Comparison of ENCODE assay signal across 7 cellular contexts in the genomic region with DNA sequence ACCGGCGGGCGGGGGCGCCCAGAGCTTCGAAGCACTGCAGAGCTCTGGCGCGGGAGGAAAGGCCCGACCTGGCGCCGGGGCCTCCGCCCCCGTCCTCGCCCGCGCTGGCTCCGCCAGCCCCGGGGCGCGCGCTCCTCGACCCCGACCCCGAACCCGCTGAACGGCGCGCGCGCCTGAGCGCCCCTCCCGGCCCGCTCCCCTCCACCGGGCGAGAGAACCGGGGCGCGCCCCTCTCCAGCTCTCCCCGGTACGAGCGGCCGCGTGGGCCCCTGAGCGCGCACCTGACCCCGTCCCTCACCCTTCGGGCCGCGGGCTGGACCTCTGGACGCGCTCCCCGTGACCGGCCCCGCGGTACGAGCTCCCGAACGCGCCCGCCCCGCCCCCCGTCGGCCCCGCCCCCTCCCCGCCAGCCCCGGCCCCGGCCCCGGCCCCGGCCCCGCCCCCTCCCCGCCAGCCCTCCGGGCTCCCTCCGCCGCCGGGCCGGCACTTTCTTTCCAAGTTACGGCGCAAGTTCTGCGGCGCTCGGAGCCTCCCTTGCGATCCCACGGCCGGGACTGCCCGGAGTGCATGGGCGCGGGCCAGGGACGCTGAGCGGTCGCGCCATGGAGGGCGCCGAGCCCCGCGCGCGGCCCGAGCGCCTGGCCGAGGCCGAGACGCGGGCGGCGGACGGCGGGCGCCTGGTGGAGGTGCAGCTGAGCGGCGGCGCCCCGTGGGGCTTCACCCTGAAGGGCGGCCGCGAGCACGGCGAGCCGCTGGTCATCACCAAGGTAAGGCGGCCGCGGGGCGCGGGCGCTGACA. TPM values are rescaled to one million over a fixed set of nuclear protein-coding genes. Genes with fewer than 3 reads are reported as not detected.
DNase-seq lines count a peak whose midpoint lies in the region; ATAC-seq and TF ChIP-seq lines count a peak whose summit lies in the region.

A gene with protein sequence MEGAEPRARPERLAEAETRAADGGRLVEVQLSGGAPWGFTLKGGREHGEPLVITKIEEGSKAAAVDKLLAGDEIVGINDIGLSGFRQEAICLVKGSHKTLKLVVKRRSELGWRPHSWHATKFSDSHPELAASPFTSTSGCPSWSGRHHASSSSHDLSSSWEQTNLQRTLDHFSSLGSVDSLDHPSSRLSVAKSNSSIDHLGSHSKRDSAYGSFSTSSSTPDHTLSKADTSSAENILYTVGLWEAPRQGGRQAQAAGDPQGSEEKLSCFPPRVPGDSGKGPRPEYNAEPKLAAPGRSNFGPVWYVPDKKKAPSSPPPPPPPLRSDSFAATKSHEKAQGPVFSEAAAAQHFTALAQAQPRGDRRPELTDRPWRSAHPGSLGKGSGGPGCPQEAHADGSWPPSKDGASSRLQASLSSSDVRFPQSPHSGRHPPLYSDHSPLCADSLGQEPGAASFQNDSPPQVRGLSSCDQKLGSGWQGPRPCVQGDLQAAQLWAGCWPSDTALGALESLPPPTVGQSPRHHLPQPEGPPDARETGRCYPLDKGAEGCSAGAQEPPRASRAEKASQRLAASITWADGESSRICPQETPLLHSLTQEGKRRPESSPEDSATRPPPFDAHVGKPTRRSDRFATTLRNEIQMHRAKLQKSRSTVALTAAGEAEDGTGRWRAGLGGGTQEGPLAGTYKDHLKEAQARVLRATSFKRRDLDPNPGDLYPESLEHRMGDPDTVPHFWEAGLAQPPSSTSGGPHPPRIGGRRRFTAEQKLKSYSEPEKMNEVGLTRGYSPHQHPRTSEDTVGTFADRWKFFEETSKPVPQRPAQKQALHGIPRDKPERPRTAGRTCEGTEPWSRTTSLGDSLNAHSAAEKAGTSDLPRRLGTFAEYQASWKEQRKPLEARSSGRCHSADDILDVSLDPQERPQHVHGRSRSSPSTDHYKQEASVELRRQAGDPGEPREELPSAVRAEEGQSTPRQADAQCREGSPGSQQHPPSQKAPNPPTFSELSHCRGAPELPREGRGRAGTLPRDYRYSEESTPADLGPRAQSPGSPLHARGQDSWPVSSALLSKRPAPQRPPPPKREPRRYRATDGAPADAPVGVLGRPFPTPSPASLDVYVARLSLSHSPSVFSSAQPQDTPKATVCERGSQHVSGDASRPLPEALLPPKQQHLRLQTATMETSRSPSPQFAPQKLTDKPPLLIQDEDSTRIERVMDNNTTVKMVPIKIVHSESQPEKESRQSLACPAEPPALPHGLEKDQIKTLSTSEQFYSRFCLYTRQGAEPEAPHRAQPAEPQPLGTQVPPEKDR (N-terminal part only) (plus strand): TSS at position 486 of the 798 bp plus-strand sequence. CDS start 117 bp downstream, at position 603.

- TF ChIP-seq CTCF in activated CD8-positive, alpha-beta T cell treated with anti-CD3 and anti-CD28 coated beads for 36 hours (IDR thresholded peaks at IDR 0.05) = no peak
- TF ChIP-seq CTCF in sigmoid colon (IDR thresholded peaks at IDR 0.05) = no peak

- H3K9me3 Mint-ChIP-seq in activated CD8-positive, alpha-beta T cell treated with anti-CD3 and anti-CD28 coated beads for 36 hours = no peaks in the 10 kb centered on the region

- peaks cover 6% of the 10 kb centered on the region; the same call in 1 of the 2 replicates for H3K27me3 ChIP-seq in HUES6 (ENCODE audit: control insufficient read depth, insufficient read depth, low read length)
- no peaks in the 10 kb centered on the region for H3K27me3 ChIP-seq in right cardiac atrium (ENCODE audit: control insufficient read depth, insufficient read depth)
- H3K27me3 ChIP-seq in sigmoid colon = peaks cover 0 to 6% (median 0%) of the 10 kb centered on the region in 3 donors

- H3K4me1 Mint-ChIP-seq in activated CD8-positive, alpha-beta T cell treated with anti-CD3 and anti-CD28 coated beads for 36 hours (ENCODE audit: low read depth) = no peaks in the 10 kb centered on the region

- H3K4me3 ChIP-seq in HUES6 (ENCODE audit: low read depth, low read length) (peak within 1 kb of the TSS; percentile 97), right cardiac atrium (ENCODE audit: low read length) (peak within 1 kb of the TSS; percentile 90), sigmoid colon (peak within 1 kb of the TSS; percentile 19 to 59 (median 54))

- no peaks in the 10 kb centered on the region for H3K36me3 Mint-ChIP-seq in activated CD8-positive, alpha-beta T cell treated with anti-CD3 and anti-CD28 coated beads for 36 hours (ENCODE audit: low read depth)

- no peak for TF ChIP-seq EP300 in sigmoid colon (IDR thresholded peaks at IDR 0.05)

- intact Hi-C loops in activated CD8-positive, alpha-beta T cell treated with anti-CD3 and anti-CD28 coated beads for 36 hours (cut with micrococcal nuclease) = no loop called here
- intact Hi-C loops in right cardiac atrium (cut with DNase I) (no loop called here), sigmoid colon (cut with DNase I) (no loop called here)

- peak within 1 kb of the TSS; percentile 29 for H3K4me3 Mint-ChIP-seq in activated CD8-positive, alpha-beta T cell treated with anti-CD3 and anti-CD28 coated beads for 36 hours

- H3K9me3 ChIP-seq in HUES6 (ENCODE audit: control insufficient read depth, insufficient read depth, low read depth, low read length) (no peaks in the 10 kb centered on the region; the same call in 1 of the 2 replicates), right cardiac atrium (ENCODE audit: control insufficient read depth, low read length) (no peaks in the 10 kb centered on the region), sigmoid colon (no peaks in the 10 kb centered on the region)

- no peak for DNase-seq in activated CD8-positive, alpha-beta T cell treated with anti-CD3 and anti-CD28 coated beads for 36 hours
- DNase-seq in right cardiac atrium (peak in 2 of 3 donors; percentile 53 to 64), sigmoid colon (no peak)

- H3K9ac ChIP-seq in HUES6 (ENCODE audit: low read length) = peak within 1 kb of the TSS; percentile 83

- H3K4me1 ChIP-seq in HUES6 (ENCODE audit: control insufficient read depth, insufficient read depth, low read length) (peaks cover 38% of the 10 kb centered on the region), right cardiac atrium (ENCODE audit: control insufficient read depth, insufficient read depth, low read length) (no peaks in the 10 kb centered on the region), sigmoid colon (peaks cover 0 to 6% (median 2%) of the 10 kb centered on the region in 4 donors)

- CTCF ChIA-PET in activated CD8-positive, alpha-beta T cell treated with anti-CD3 and anti-CD28 coated beads for 36 hours (lab: Charles Lee) = no interaction called here

- WGBS in right cardiac atrium = under 1% methylated on average over 91 of the region's 123 CpGs
- 0 to 1% methylated on average over 122 of the region's 123 CpGs for WGBS in sigmoid colon, 2 donors

- H3K27ac Mint-ChIP-seq in activated CD8-positive, alpha-beta T cell treated with anti-CD3 and anti-CD28 coated beads for 36 hours = no peak within 1 kb of the TSS

- peak; percentile 13 for ATAC-seq in activated CD8-positive, alpha-beta T cell treated with anti-CD3 and anti-CD28 coated beads for 36 hours
- ATAC-seq in right cardiac atrium = peak in 1 of 2 donors; percentile 56
- no peak for ATAC-seq in GM21526 (IDR thresholded peaks at IDR 0.05; ENCODE audit: low FRiP score, unreplicated experiment)
- no peak for ATAC-seq in GM18858 (IDR thresholded peaks at IDR 0.05; ENCODE audit: unreplicated experiment)
- ATAC-seq in HG03354 (IDR thresholded peaks at IDR 0.05; ENCODE audit: poor library complexity, severe bottlenecking, unreplicated experiment) = no peak

- H3K27ac ChIP-seq in HUES6 (ENCODE audit: low read depth, low read length) (no peak within 1 kb of the TSS), right cardiac atrium (ENCODE audit: low read length) (no peak within 1 kb of the TSS), sigmoid colon (peak within 1 kb of the TSS in 2 of 4 donors; percentile 23 to 31)

- no peak for TF ChIP-seq POLR2A in sigmoid colon (IDR thresholded peaks at IDR 0.05)

- POLR2A ChIA-PET in activated CD8-positive, alpha-beta T cell treated with anti-CD3 and anti-CD28 coated beads for 36 hours (lab: Charles Lee) = no interaction called here

- H3K36me3 ChIP-seq in HUES6 (ENCODE audit: control insufficient read depth, insufficient read depth, low read length) = no peaks in the 10 kb centered on the region
- H3K36me3 ChIP-seq in sigmoid colon = no peaks in the 10 kb centered on the region

- H3K27me3 Mint-ChIP-seq in activated CD8-positive, alpha-beta T cell treated with anti-CD3 and anti-CD28 coated beads for 36 hours = peaks cover 29% of the 10 kb centered on the region

RNA-seq across cellular contexts. Expression of the gene that starts here (rescaled TPM):
- not detected for total RNA-seq in activated CD8-positive, alpha-beta T cell treated with anti-CD3 and anti-CD28 coated beads for 36 hours
- 1 to 10 TPM; 1.9 to 4.0 (median 2.6) TPM for total RNA-seq in right cardiac atrium
- polyA plus RNA-seq in right cardiac atrium = 0.66 TPM
- total RNA-seq in sigmoid colon = 1 to 10 TPM in 3 of 4 donors, under 1 TPM in 1; 0.71 to 3.0 (median 1.9) TPM
- polyA plus RNA-seq in sigmoid colon = 1 to 10 TPM; 1.4 to 2.1 (median 1.8) TPM

Comparison
In these comparisons a context has a peak if more than half of its experiments do, and no peak if none do; other contexts are left out.
1. Peak in ATAC-seq in activated CD8-positive, alpha-beta T cell treated with anti-CD3 and anti-CD28 coated beads for 36 hours; RNA of the gene not detected or under 1 TPM.
2. DNase-seq: peak in right cardiac atrium (2 of 3); none in activated CD8-positive, alpha-beta T cell treated with anti-CD3 and anti-CD28 coated beads for 36 hours (single experiment) and sigmoid colon (single experiment).
3. Peak in every context shown above with its lines, with median percentiles within 50 percentile points of each other: H3K4me3 ChIP-seq.